Comparison of ENCODE assay signal across 7 cellular contexts in the genomic region with DNA sequence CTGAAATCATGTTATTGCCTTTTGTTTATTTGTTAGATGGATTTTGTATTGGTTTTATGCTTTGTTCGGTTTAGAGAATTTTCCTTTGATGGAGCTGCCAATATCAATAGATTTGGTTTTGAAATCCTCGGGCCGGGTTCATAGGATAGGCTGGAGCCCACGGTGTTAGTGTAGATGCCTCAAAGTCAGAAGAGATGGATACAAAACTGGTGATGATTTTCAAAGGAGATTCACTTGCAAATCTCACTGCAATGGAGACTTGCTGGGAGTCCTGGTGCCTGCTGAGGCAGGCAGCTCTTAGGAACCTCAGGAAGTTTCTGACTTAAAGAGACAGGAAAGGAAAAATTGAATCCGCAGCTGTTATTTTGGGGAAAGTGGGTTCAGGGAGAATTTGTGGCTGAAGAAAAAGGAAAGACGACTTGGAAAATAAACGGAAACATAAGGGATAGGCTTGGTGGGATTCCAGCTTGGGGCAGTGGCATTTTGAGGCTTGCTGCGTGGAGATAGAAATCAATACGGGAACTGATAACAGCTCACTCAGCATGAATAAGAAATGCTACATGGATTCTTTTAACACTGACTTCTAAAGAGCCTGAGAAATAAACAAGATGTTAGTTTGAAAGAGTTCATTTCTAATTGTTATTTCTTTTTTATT.
DNase-seq lines count a peak whose midpoint lies in the region; ATAC-seq and TF ChIP-seq lines count a peak whose summit lies in the region.

No MANE protein-coding gene starts in this region.

- H3K9me3 ChIP-seq in HUES48 (ENCODE audit: control insufficient read depth, insufficient read depth, low read length), result no peaks in the 10 kb centered on the region
- no peaks in the 10 kb centered on the region for H3K9me3 ChIP-seq in ascending aorta
- H3K9me3 ChIP-seq in subcutaneous abdominal adipose tissue (ENCODE audit: control insufficient read depth in 5 of 5, low read length in 5 of 5), result no peaks in the 10 kb centered on the region

- no peak overlapping the region for H3K9ac ChIP-seq in HUES48 (ENCODE audit: low read depth, low read length)
- peak overlapping the region in 4 of 5 donors; percentile 65 to 78 (median 74) for H3K9ac ChIP-seq in subcutaneous abdominal adipose tissue (ENCODE audit: low read length in 5 of 5)

- peaks cover 35% of the 10 kb centered on the region for H3K4me1 ChIP-seq in HUES48 (ENCODE audit: control insufficient read depth, insufficient read depth, low read length)
- H3K4me1 ChIP-seq in ascending aorta, result peaks cover 0 to 24% of the 10 kb centered on the region in 2 donors
- peaks cover 0 to 30% (median 17%) of the 10 kb centered on the region in 5 donors for H3K4me1 ChIP-seq in subcutaneous abdominal adipose tissue (ENCODE audit: control insufficient read depth in 5 of 5, insufficient read depth in 5 of 5, low read length in 5 of 5)

- peaks cover 79% of the 10 kb centered on the region for H3K27me3 ChIP-seq in HUES48 (ENCODE audit: control insufficient read depth, insufficient read depth, low read length)
- H3K27me3 ChIP-seq in ascending aorta, result no peaks in the 10 kb centered on the region
- H3K27me3 ChIP-seq in subcutaneous abdominal adipose tissue (ENCODE audit: control insufficient read depth in 5 of 5, insufficient read depth in 4 of 5, low read length in 5 of 5), result peaks cover 0 to 6% (median 0%) of the 10 kb centered on the region in 5 donors

- TF ChIP-seq CTCF in ascending aorta (IDR thresholded peaks at IDR 0.05), result no peak

- H3K36me3 ChIP-seq in HUES48 (ENCODE audit: control insufficient read depth, insufficient read depth, low read length) (no peaks in the 10 kb centered on the region), ascending aorta (no peaks in the 10 kb centered on the region), subcutaneous abdominal adipose tissue (ENCODE audit: control insufficient read depth in 5 of 5, insufficient read depth in 5 of 5, low read length in 5 of 5) (no peaks in the 10 kb centered on the region)

- peak overlapping the region; percentile 26 for H3K27ac ChIP-seq in HUES48 (ENCODE audit: low read depth, low read length)
- peak overlapping the region; percentile 66 to 70 for H3K27ac ChIP-seq in ascending aorta
- peak overlapping the region; percentile 73 for H3K27ac ChIP-seq in subcutaneous abdominal adipose tissue (ENCODE audit: low read depth, low read length)

- DNase-seq in ascending aorta (ENCODE audit: low spot score in 2 of 2) (no peak), left lobe of liver (ENCODE audit: low spot score) (no peak), NCI-H524 (lab: John Stamatoyannopoulos, UW) (no peak), NCI-H748 (lab: John Stamatoyannopoulos, UW; ENCODE audit: unreplicated experiment) (no peak)

- ATAC-seq in left lobe of liver, result peak; percentile 63
- ATAC-seq in HG02870 (IDR thresholded peaks at IDR 0.05; ENCODE audit: unreplicated experiment), result no peak

- intact Hi-C loops in ascending aorta (cut with DNase I), result loop anchor here (5.0 kb wide), 2 partner anchors 139 to 344 kb away; no protein-coding TSS in a partner anchor

- H3K4me3 ChIP-seq in HUES48 (ENCODE audit: low read depth, low read length) (peak overlapping the region; percentile 59), ascending aorta (peak overlapping the region; percentile 64 to 70), subcutaneous abdominal adipose tissue (ENCODE audit: low read depth in 1 of 5, low read length in 5 of 5) (peak overlapping the region; percentile 80 to 86 (median 83))
